ENCODE assay signal across 19 cellular contexts in the genomic region with DNA sequence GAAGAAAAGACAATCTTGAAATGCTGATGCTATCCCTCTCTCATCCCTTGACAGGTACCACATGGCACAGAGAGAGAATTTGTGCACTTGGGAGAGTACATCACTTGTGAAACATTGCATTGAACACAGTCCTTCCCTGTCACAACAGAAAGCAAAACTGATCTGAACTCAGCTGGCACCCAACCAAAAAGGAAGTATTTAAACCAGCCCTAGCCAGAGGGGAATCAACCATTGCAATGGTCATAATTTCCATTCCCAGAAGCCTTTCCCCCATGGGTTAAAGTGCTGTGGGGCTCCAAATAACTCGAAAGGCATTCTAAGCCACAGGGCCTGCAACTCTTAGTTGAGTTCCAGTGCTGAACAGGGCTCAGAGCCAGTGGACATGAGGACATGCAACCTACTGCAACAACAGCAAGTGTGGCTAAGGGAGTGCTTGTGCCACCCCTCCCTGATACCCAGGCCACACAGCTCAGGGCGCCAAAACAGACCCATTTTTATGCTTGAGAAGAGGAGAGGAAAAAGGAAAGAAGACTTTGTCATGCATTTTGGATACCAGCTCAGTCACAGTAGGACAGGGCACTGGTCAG.
DNase-seq lines count a peak whose midpoint lies in the region; ATAC-seq and TF ChIP-seq lines count a peak whose summit lies in the region.
"Had no signal": no experiment of that assay in that cellular context is flagged by ENCODE, and none has a peak within 500 bp of the region (broad histone marks: within the 10 kb centered on the region; RNA-seq: fewer than 3 reads in every experiment).

No MANE protein-coding gene starts in this region.

- H3K27me3 Mint-ChIP-seq in T-helper 17 cell, result no peaks in the 10 kb centered on the region
- H3K27me3 Mint-ChIP-seq: activated CD4-positive, alpha-beta T cell treated with anti-CD3 and anti-CD28 coated beads, Interleukin-2, amount 10 ng/mL, durations not matched to agents 7 days and 5 days; activated naive CD4-positive, alpha-beta T cell treated with anti-CD3 and anti-CD28 coated beads, Interleukin-2, amount 10 ng/mL, durations not matched to agents 7 days and 5 days; dendritic cell treated with granulocyte-macrophage colony-stimulating factor and Interleukin-4, amounts not matched to agents 40 ng/mL and 50 ng/mL, for 4 days had no signal

- 0 out of 2 replicates have a peak overlapping the region, but pooled peaks have one; percentile 6 for H3K4me2 ChIP-seq in OCI-LY3 (ENCODE audit: low read length)

- ATAC-seq in GM18858 (IDR thresholded peaks at IDR 0.05; ENCODE audit: unreplicated experiment) (peak; percentile 61), HG03196 (IDR thresholded peaks at IDR 0.05; ENCODE audit: unreplicated experiment) (no peak), T-helper 17 cell (no peak)
- ATAC-seq: body of pancreas, esophagus mucosa, heart right ventricle, HepG2, Right ventricle myocardium inferior had no signal

- no peaks in the 10 kb centered on the region for H3K36me3 ChIP-seq in OCI-LY3 (replicated peaks; ENCODE audit: low read depth, low read length)
- H3K36me3 ChIP-seq: heart right ventricle had no signal

- no peak overlapping the region for H3K4me3 ChIP-seq in OCI-LY3 (ENCODE audit: low read length)
- H3K4me3 ChIP-seq: body of pancreas, heart right ventricle had no signal

- no peak overlapping the region for H3K9ac ChIP-seq in OCI-LY3 (ENCODE audit: low read length)

- H3K9me3 ChIP-seq in OCI-LY3 (ENCODE audit: insufficient read depth, low read length) (no peaks in the 10 kb centered on the region), T-helper 17 cell (ENCODE audit: control insufficient read depth, low read length, poor library complexity, severe bottlenecking) (no peaks in the 10 kb centered on the region)
- H3K9me3 ChIP-seq: body of pancreas, heart right ventricle had no signal

- in situ Hi-C loops in ACHN (cut with HindIII; ENCODE audit: low pct_ligation_motif_present, low pct_unique_long_range_greater_than_20kb, low sequenced_read_pairs) (no loop called here), GM13976 (cut with MboI; ENCODE audit: low sequenced_read_pairs, unreplicated experiment) (no loop called here)

- peaks cover 8% of the 10 kb centered on the region for H3K4me1 ChIP-seq in OCI-LY3 (ENCODE audit: low read length)
- H3K4me1 ChIP-seq: body of pancreas, heart right ventricle had no signal

- H4K20me1 ChIP-seq in OCI-LY3 (ENCODE audit: insufficient read depth, low read length), result no peaks in the 10 kb centered on the region

- TF ChIP-seq CTCF in OCI-LY3 (IDR thresholded peaks at IDR 0.05; ENCODE audit: low read depth, low read length), result no peak
- TF ChIP-seq CTCF in GM13976 (IDR thresholded peaks at IDR 0.05; ENCODE audit: borderline replicate concordance, control extremely low read depth, extremely low read depth, insufficient read depth, missing control alignments), result no peak

- DNase-seq in ACHN, result peak; percentile 14
- DNase-seq in foreskin melanocyte, result peak; percentile 59
- no peak for DNase-seq in GM13976 (ENCODE audit: low spot score)
- no peak for DNase-seq in NCI-H146 treated with DMSO at 0.1 percent for 48 hours (lab: John Stamatoyannopoulos, UW; ENCODE audit: unreplicated experiment)
- no peak for DNase-seq in T-helper 17 cell
- DNase-seq: activated CD4-positive, alpha-beta T cell treated with anti-CD3 and anti-CD28 coated beads, Interleukin-2, amount 10 ng/mL, durations not matched to agents 7 days and 5 days; activated naive CD4-positive, alpha-beta T cell treated with anti-CD3 and anti-CD28 coated beads, Interleukin-2, amount 10 ng/mL, durations not matched to agents 7 days and 5 days; body of pancreas; heart right ventricle; islet precursor cell; midbrain; NCI-H774 had no signal

- H3K27ac ChIP-seq in OCI-LY3 (ENCODE audit: low read length), result no peak overlapping the region
- H3K27ac ChIP-seq: body of pancreas, heart right ventricle had no signal

- H3K4me3 Mint-ChIP-seq in T-helper 17 cell, result no peak overlapping the region
- H3K4me3 Mint-ChIP-seq: activated CD4-positive, alpha-beta T cell treated with anti-CD3 and anti-CD28 coated beads, Interleukin-2, amount 10 ng/mL, durations not matched to agents 7 days and 5 days; activated naive CD4-positive, alpha-beta T cell treated with anti-CD3 and anti-CD28 coated beads, Interleukin-2, amount 10 ng/mL, durations not matched to agents 7 days and 5 days; dendritic cell treated with granulocyte-macrophage colony-stimulating factor and Interleukin-4, amounts not matched to agents 40 ng/mL and 50 ng/mL, for 4 days had no signal

- H3K4me1 Mint-ChIP-seq in T-helper 17 cell, result no peaks in the 10 kb centered on the region
- H3K4me1 Mint-ChIP-seq: activated CD4-positive, alpha-beta T cell treated with anti-CD3 and anti-CD28 coated beads, Interleukin-2, amount 10 ng/mL, durations not matched to agents 7 days and 5 days; activated naive CD4-positive, alpha-beta T cell treated with anti-CD3 and anti-CD28 coated beads, Interleukin-2, amount 10 ng/mL, durations not matched to agents 7 days and 5 days had no signal

- no peaks in the 10 kb centered on the region for H3K27me3 ChIP-seq in OCI-LY3 (ENCODE audit: low read depth, low read length)
- H3K27me3 ChIP-seq: body of pancreas, heart right ventricle had no signal

- H3K36me3 Mint-ChIP-seq in T-helper 17 cell (ENCODE audit: low read depth), result no peaks in the 10 kb centered on the region
- H3K36me3 Mint-ChIP-seq: activated naive CD4-positive, alpha-beta T cell treated with anti-CD3 and anti-CD28 coated beads, Interleukin-2, amount 10 ng/mL, durations not matched to agents 7 days and 5 days had no signal

- no peaks in the 10 kb centered on the region for H3K79me2 ChIP-seq in OCI-LY3 (ENCODE audit: low read length)

- H3K27ac Mint-ChIP-seq in T-helper 17 cell, result no peak overlapping the region
- H3K27ac Mint-ChIP-seq: activated CD4-positive, alpha-beta T cell treated with anti-CD3 and anti-CD28 coated beads, Interleukin-2, amount 10 ng/mL, durations not matched to agents 7 days and 5 days; activated naive CD4-positive, alpha-beta T cell treated with anti-CD3 and anti-CD28 coated beads, Interleukin-2, amount 10 ng/mL, durations not matched to agents 7 days and 5 days; dendritic cell treated with granulocyte-macrophage colony-stimulating factor and Interleukin-4, amounts not matched to agents 40 ng/mL and 50 ng/mL, for 4 days had no signal

- H2AFZ ChIP-seq in OCI-LY3 (ENCODE audit: low read depth, low read length), result peak overlapping the region; percentile 83

Comparison
In these comparisons a context has a peak if more than half of its experiments do, and no peak if none do; other contexts are left out.
1. DNase-seq: peak in ACHN (single experiment) and foreskin melanocyte (single experiment); none in GM13976 (single experiment), NCI-H146 treated with DMSO at 0.1 percent for 48 hours (single experiment) and T-helper 17 cell (0 of 3).